Comparison of ENCODE assay signal across 36 cellular contexts in the genomic region with DNA sequence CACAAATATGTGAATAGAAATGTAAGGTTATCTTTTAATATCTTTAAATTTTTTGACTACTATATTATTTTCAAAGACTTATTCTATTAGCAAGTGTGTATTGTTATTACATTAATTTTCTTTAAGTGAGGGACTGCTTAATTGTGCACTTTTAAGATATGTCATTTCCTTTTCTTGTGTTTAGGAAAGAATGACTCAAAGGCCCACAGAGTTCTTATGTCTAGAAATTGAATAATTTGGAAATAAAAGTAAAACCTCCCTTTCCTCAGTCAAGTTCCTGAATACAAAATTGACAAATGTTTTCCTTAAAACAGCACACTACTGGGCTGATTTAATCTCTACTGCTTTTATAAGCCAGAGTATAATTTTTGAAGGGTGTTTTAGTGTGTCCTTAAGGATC.
"Had no signal": no experiment of that assay in that cellular context is flagged by ENCODE, and none has a peak within 500 bp of the region (broad histone marks: within the 10 kb centered on the region; RNA-seq: fewer than 3 reads in every experiment).

No MANE protein-coding gene starts in this region.

- H3K4me1 Mint-ChIP-seq: activated B cell treated with CpG ODN at 0.5 μM for 24 hours; activated CD4-positive, alpha-beta T cell treated with anti-CD3 and anti-CD28 coated beads, Interleukin-2, amount 10 ng/mL, durations not matched to agents 24 days and 14 days; activated naive CD4-positive, alpha-beta T cell treated with anti-CD3 and anti-CD28 coated beads, Interleukin-2, amount 10 ng/mL, durations not matched to agents 7 days and 5 days; activated naive CD4-positive, alpha-beta T cell treated with anti-CD3 and anti-CD28 coated beads, Interleukin-2, amount 50 U/mL, for 24 hours; activated naive CD8-positive, alpha-beta T cell treated with anti-CD3 and anti-CD28 coated beads, Interleukin-2, amount 10 ng/mL, durations not matched to agents 7 days and 5 days; activated naive CD8-positive, alpha-beta T cell treated with anti-CD3 and anti-CD28 coated beads, Interleukin-2, amount 50 U/mL, for 24 hours had no signal

- H3K27me3 ChIP-seq: ascending aorta, body of pancreas, brain microvascular endothelial cell had no signal

- H3K36me3 Mint-ChIP-seq: activated CD4-positive, alpha-beta memory T cell treated with anti-CD3 and anti-CD28 coated beads for 36 hours; activated naive CD4-positive, alpha-beta T cell treated with anti-CD3 and anti-CD28 coated beads, Interleukin-2, amount 10 ng/mL, durations not matched to agents 7 days and 5 days; activated naive CD4-positive, alpha-beta T cell treated with anti-CD3 and anti-CD28 coated beads, Interleukin-2, amount 50 U/mL, for 24 hours; activated naive CD8-positive, alpha-beta T cell; activated naive CD8-positive, alpha-beta T cell treated with anti-CD3 and anti-CD28 coated beads, Interleukin-2, amount 10 ng/mL, durations not matched to agents 7 days and 5 days had no signal

- FAIRE-seq: TTC549 had no signal

- H3K9me3 Mint-ChIP-seq: activated B cell treated with CpG ODN at 0.5 μM for 24 hours; activated CD4-positive, alpha-beta memory T cell treated with anti-CD3 and anti-CD28 coated beads for 36 hours; activated CD4-positive, alpha-beta T cell treated with anti-CD3 and anti-CD28 coated beads, Interleukin-2, amount 10 ng/mL, durations not matched to agents 24 days and 14 days; activated CD8-positive, alpha-beta T cell treated with anti-CD3 and anti-CD28 coated beads for 36 hours; activated naive CD4-positive, alpha-beta T cell treated with anti-CD3 and anti-CD28 coated beads, Interleukin-2, amount 10 ng/mL, durations not matched to agents 7 days and 5 days; activated naive CD4-positive, alpha-beta T cell treated with anti-CD3 and anti-CD28 coated beads, Interleukin-2, amount 50 U/mL, for 24 hours; activated naive CD8-positive, alpha-beta T cell treated with anti-CD3 and anti-CD28 coated beads, Interleukin-2, amount 10 ng/mL, durations not matched to agents 7 days and 5 days; activated naive CD8-positive, alpha-beta T cell treated with anti-CD3 and anti-CD28 coated beads, Interleukin-2, amount 50 U/mL, for 24 hours; activated T-cell treated with anti-CD3 and anti-CD28 coated beads, Interleukin-2, amount 50 U/mL, for 4 hours had no signal

- H3K4me3 Mint-ChIP-seq: activated B cell treated with CpG ODN at 0.5 μM for 24 hours; activated CD4-positive, alpha-beta memory T cell treated with anti-CD3 and anti-CD28 coated beads for 36 hours; activated CD4-positive, alpha-beta T cell treated with anti-CD3 and anti-CD28 coated beads, Interleukin-2, amount 10 ng/mL, durations not matched to agents 24 days and 14 days; activated CD8-positive, alpha-beta T cell treated with anti-CD3 and anti-CD28 coated beads for 36 hours; activated naive CD4-positive, alpha-beta T cell treated with anti-CD3 and anti-CD28 coated beads, Interleukin-2, amount 10 ng/mL, durations not matched to agents 7 days and 5 days; activated naive CD4-positive, alpha-beta T cell treated with anti-CD3 and anti-CD28 coated beads, Interleukin-2, amount 50 U/mL, for 24 hours; activated naive CD8-positive, alpha-beta T cell; activated naive CD8-positive, alpha-beta T cell treated with anti-CD3 and anti-CD28 coated beads, Interleukin-2, amount 10 ng/mL, durations not matched to agents 7 days and 5 days; activated naive CD8-positive, alpha-beta T cell treated with anti-CD3 and anti-CD28 coated beads, Interleukin-2, amount 50 U/mL, for 24 hours; activated T-cell treated with anti-CD3 and anti-CD28 coated beads, Interleukin-2, amount 50 U/mL, for 4 hours; activated T-cell treated with anti-CD3 and anti-CD28 coated beads, Interleukin-2, amount 50 U/mL, for 72 hours; T-helper 1 cell treated with Interleukin-12 subunit alpha and Interleukin-12 subunit beta and Interleukin-4 antibody, amounts not matched to agents 30 μg/mL and 1 μg/mL, for 36 hours; T-helper 2 cell treated with Interferon-gamma antibody and Interleukin-4, amounts not matched to agents 5 μg/mL and 100 μg/mL, for 36 hours had no signal

- H3K36me3 ChIP-seq: ascending aorta, brain microvascular endothelial cell, breast epithelium had no signal

- H3K9me3 ChIP-seq: ascending aorta, body of pancreas, breast epithelium had no signal

- H3K27ac Mint-ChIP-seq: activated B cell treated with CpG ODN at 0.5 μM for 24 hours; activated CD4-positive, alpha-beta memory T cell treated with anti-CD3 and anti-CD28 coated beads for 36 hours; activated CD4-positive, alpha-beta T cell treated with anti-CD3 and anti-CD28 coated beads, Interleukin-2, amount 10 ng/mL, durations not matched to agents 24 days and 14 days; activated CD8-positive, alpha-beta T cell treated with anti-CD3 and anti-CD28 coated beads for 36 hours; activated naive CD4-positive, alpha-beta T cell treated with anti-CD3 and anti-CD28 coated beads, Interleukin-2, amount 10 ng/mL, durations not matched to agents 7 days and 5 days; activated naive CD4-positive, alpha-beta T cell treated with anti-CD3 and anti-CD28 coated beads, Interleukin-2, amount 50 U/mL, for 24 hours; activated naive CD8-positive, alpha-beta T cell; activated naive CD8-positive, alpha-beta T cell treated with anti-CD3 and anti-CD28 coated beads, Interleukin-2, amount 10 ng/mL, durations not matched to agents 7 days and 5 days; activated naive CD8-positive, alpha-beta T cell treated with anti-CD3 and anti-CD28 coated beads, Interleukin-2, amount 50 U/mL, for 24 hours; activated T-cell treated with anti-CD3 and anti-CD28 coated beads, Interleukin-2, amount 50 U/mL, for 72 hours; activated T-helper 2 cell treated with anti-CD3 and anti-CD28 coated beads, Interferon-gamma antibody, Interleukin-2, Interleukin-4, amounts not matched to agents 10 μg/mL and 5 μg/mL and 100 μg/mL, durations not matched to agents 14 hours and 24 hours and 36 hours; T-helper 1 cell treated with Interleukin-12 subunit alpha and Interleukin-12 subunit beta and Interleukin-4 antibody, amounts not matched to agents 30 μg/mL and 1 μg/mL, for 36 hours; T-helper 2 cell treated with Interferon-gamma antibody and Interleukin-4, amounts not matched to agents 5 μg/mL and 100 μg/mL, for 36 hours had no signal

- H3K27me3 Mint-ChIP-seq: activated B cell treated with CpG ODN at 0.5 μM for 24 hours; activated CD4-positive, alpha-beta memory T cell treated with anti-CD3 and anti-CD28 coated beads for 36 hours; activated CD4-positive, alpha-beta T cell treated with anti-CD3 and anti-CD28 coated beads, Interleukin-2, amount 10 ng/mL, durations not matched to agents 24 days and 14 days; activated CD8-positive, alpha-beta T cell treated with anti-CD3 and anti-CD28 coated beads for 36 hours; activated naive CD4-positive, alpha-beta T cell treated with anti-CD3 and anti-CD28 coated beads, Interleukin-2, amount 10 ng/mL, durations not matched to agents 7 days and 5 days; activated naive CD4-positive, alpha-beta T cell treated with anti-CD3 and anti-CD28 coated beads, Interleukin-2, amount 50 U/mL, for 24 hours; activated naive CD8-positive, alpha-beta T cell; activated naive CD8-positive, alpha-beta T cell treated with anti-CD3 and anti-CD28 coated beads, Interleukin-2, amount 10 ng/mL, durations not matched to agents 7 days and 5 days; activated naive CD8-positive, alpha-beta T cell treated with anti-CD3 and anti-CD28 coated beads, Interleukin-2, amount 50 U/mL, for 24 hours had no signal

- H3K27ac ChIP-seq: body of pancreas, brain microvascular endothelial cell, breast epithelium, VCaP had no signal

- H3K4me1 ChIP-seq: ascending aorta, body of pancreas, breast epithelium had no signal

- ATAC-seq: activated CD8-positive, alpha-beta T cell treated with anti-CD3 and anti-CD28 coated beads for 36 hours; activated naive CD8-positive, alpha-beta T cell treated with anti-CD3 and anti-CD28 coated beads, Interleukin-2, amount 50 U/mL, for 24 hours; activated T-cell treated with anti-CD3 and anti-CD28 coated beads, Interleukin-2, amount 50 U/mL, for 4 hours; activated T-cell treated with anti-CD3 and anti-CD28 coated beads, Interleukin-2, amount 50 U/mL, for 72 hours; body of pancreas had no signal

- DNase-seq: activated B cell treated with CpG ODN at 0.5 μM for 24 hours; activated CD4-positive, alpha-beta memory T cell treated with anti-CD3 and anti-CD28 coated beads for 36 hours; activated CD4-positive, alpha-beta T cell treated with anti-CD3 and anti-CD28 coated beads for 4 hours; activated CD4-positive, alpha-beta T cell treated with anti-CD3 and anti-CD28 coated beads, Interleukin-2, amount 10 ng/mL, durations not matched to agents 24 days and 14 days; activated CD4-positive, alpha-beta T cell treated with anti-CD3 and anti-CD28 coated beads, Interleukin-2, amount 50 U/mL, for 1 hour; activated CD4-positive, alpha-beta T cell treated with anti-CD3 and anti-CD28 coated beads, Interleukin-2, amount 50 U/mL, for 4 hours; activated CD4-positive, CD25-positive, alpha-beta regulatory T cell treated with anti-CD3 and anti-CD28 coated beads, Interleukin-2, amount 50 U/mL, for 72 hours; activated CD8-positive, alpha-beta memory T cell treated with anti-CD3 and anti-CD28 coated beads, Interleukin-2, amount 50 U/mL, for 4 hours; activated CD8-positive, alpha-beta T cell treated with anti-CD3 and anti-CD28 coated beads for 36 hours; activated effector memory CD4-positive, alpha-beta T cell treated with Interleukin-2 at 50 U/mL for 16 hours; activated gamma-delta T cell; activated naive CD4-positive, alpha-beta T cell treated with anti-CD3 and anti-CD28 coated beads, Interleukin-2, amount 10 ng/mL, durations not matched to agents 7 days and 5 days; activated naive CD4-positive, alpha-beta T cell treated with Interleukin-2 at 50 U/mL for 16 hours; activated naive CD8-positive, alpha-beta T cell treated with anti-CD3 and anti-CD28 coated beads, Interleukin-2, amount 10 ng/mL, durations not matched to agents 7 days and 5 days; activated naive CD8-positive, alpha-beta T cell treated with anti-CD3 and anti-CD28 coated beads, Interleukin-2, amount 50 U/mL, for 24 hours; activated T-cell treated with anti-CD3 and anti-CD28 coated beads for 4 hours; activated T-cell treated with anti-CD3 and anti-CD28 coated beads, Interleukin-2, amount 50 U/mL, for 1 hour; activated T-cell treated with anti-CD3 and anti-CD28 coated beads, Interleukin-2, amount 50 U/mL, for 4 hours; activated T-cell treated with anti-CD3 and anti-CD28 coated beads, Interleukin-2, amount 50 U/mL, for 72 hours; amygdala; anterior cingulate cortex; body of pancreas; brain microvascular endothelial cell; central memory CD4-positive, alpha-beta T cell; T-helper 1 cell; T-helper 2 cell; T-helper 9 cell had no signal

- H3K4me3 ChIP-seq: ascending aorta, body of pancreas, breast epithelium had no signal
